ENCODE assay signal across 28 cellular contexts in genomic region chr15:40498891-40499290, GRCh38.
"Had no signal": no experiment of that assay in that cellular context is flagged by ENCODE, and none has a peak within 500 bp of the region (broad histone marks: within the 10 kb centered on the region; RNA-seq: fewer than 3 reads in every experiment).

No MANE protein-coding gene starts in this region.

- H3K27me3 Mint-ChIP-seq: activated naive CD4-positive, alpha-beta T cell treated with anti-CD3 and anti-CD28 coated beads, Interleukin-2, amount 50 U/mL, for 24 hours had no signal

- H3K4me3 Mint-ChIP-seq: activated B cell treated with CpG ODN at 0.5 μM for 24 hours; activated CD4-positive, alpha-beta T cell treated with anti-CD3 and anti-CD28 coated beads, Interleukin-2, amount 10 ng/mL, durations not matched to agents 24 days and 14 days; activated CD8-positive, alpha-beta memory T cell treated with anti-CD3 and anti-CD28 coated beads, Interleukin-2, amount 10 ng/mL, durations not matched to agents 7 days and 5 days; activated naive CD4-positive, alpha-beta T cell treated with anti-CD3 and anti-CD28 coated beads, Interleukin-2, amount 50 U/mL, for 24 hours; activated T-cell treated with anti-CD3 and anti-CD28 coated beads, Interleukin-2, amount 50 U/mL, for 24 hours; activated T-helper 1 cell treated with anti-CD3 and anti-CD28 coated beads, Interleukin-12 subunit alpha, Interleukin-12 subunit beta, Interleukin-2, Interleukin-4 antibody, amounts not matched to agents 30 ng/mL and 10 ng/mL and 1 ng/mL, durations not matched to agents 14 hours and 24 hours and 36 hours; T-helper 1 cell treated with Interleukin-12 subunit alpha and Interleukin-12 subunit beta and Interleukin-4 antibody, amounts not matched to agents 30 μg/mL and 1 μg/mL, for 36 hours had no signal

- H3K36me3 ChIP-seq: SJSA1 had no signal

- FAIRE-seq: colon, RCC 7860 had no signal

- H3K4me1 Mint-ChIP-seq: activated B cell treated with CpG ODN at 0.5 μM for 24 hours had no signal

- H3K9me3 Mint-ChIP-seq: activated B cell treated with CpG ODN at 0.5 μM for 24 hours; activated CD4-positive, alpha-beta T cell treated with anti-CD3 and anti-CD28 coated beads, Interleukin-2, amount 10 ng/mL, durations not matched to agents 24 days and 14 days; activated naive CD4-positive, alpha-beta T cell treated with anti-CD3 and anti-CD28 coated beads, Interleukin-2, amount 50 U/mL, for 24 hours; activated T-helper 1 cell treated with anti-CD3 and anti-CD28 coated beads, Interleukin-12 subunit alpha, Interleukin-12 subunit beta, Interleukin-2, Interleukin-4 antibody, amounts not matched to agents 30 ng/mL and 10 ng/mL and 1 ng/mL, durations not matched to agents 14 hours and 24 hours and 36 hours; T-helper 1 cell treated with Interleukin-12 subunit alpha and Interleukin-12 subunit beta and Interleukin-4 antibody, amounts not matched to agents 30 μg/mL and 1 μg/mL, for 36 hours had no signal

- ATAC-seq: activated CD8-positive, alpha-beta memory T cell treated with anti-CD3 and anti-CD28 coated beads, Interleukin-2, amount 10 ng/mL, durations not matched to agents 7 days and 5 days; body of pancreas had no signal

- H3K9me3 ChIP-seq: body of pancreas, SJSA1 had no signal

- H3K27ac Mint-ChIP-seq: activated B cell treated with CpG ODN at 0.5 μM for 24 hours; activated CD8-positive, alpha-beta memory T cell treated with anti-CD3 and anti-CD28 coated beads, Interleukin-2, amount 10 ng/mL, durations not matched to agents 7 days and 5 days; activated naive CD4-positive, alpha-beta T cell treated with anti-CD3 and anti-CD28 coated beads, Interleukin-2, amount 50 U/mL, for 24 hours; activated T-cell treated with anti-CD3 and anti-CD28 coated beads, Interleukin-2, amount 50 U/mL, for 24 hours; activated T-helper 1 cell treated with anti-CD3 and anti-CD28 coated beads, Interleukin-12 subunit alpha, Interleukin-12 subunit beta, Interleukin-2, Interleukin-4 antibody, amounts not matched to agents 30 ng/mL and 10 ng/mL and 1 ng/mL, durations not matched to agents 14 hours and 24 hours and 36 hours; T-helper 1 cell treated with Interleukin-12 subunit alpha and Interleukin-12 subunit beta and Interleukin-4 antibody, amounts not matched to agents 30 μg/mL and 1 μg/mL, for 36 hours had no signal

- H3K36me3 Mint-ChIP-seq: activated CD8-positive, alpha-beta memory T cell treated with anti-CD3 and anti-CD28 coated beads, Interleukin-2, amount 10 ng/mL, durations not matched to agents 7 days and 5 days; activated naive CD4-positive, alpha-beta T cell treated with anti-CD3 and anti-CD28 coated beads, Interleukin-2, amount 50 U/mL, for 24 hours had no signal

- H3K27me3 ChIP-seq: body of pancreas had no signal

- H3K4me1 ChIP-seq: body of pancreas had no signal

- H3K27ac ChIP-seq: body of pancreas, SJSA1 had no signal

- H3K4me3 ChIP-seq: body of pancreas, SJSA1 had no signal

- DNase-seq: activated B cell treated with CpG ODN at 0.5 μM for 24 hours; activated CD4-positive, alpha-beta T cell treated with anti-CD3 and anti-CD28 coated beads for 1 hour; activated CD4-positive, alpha-beta T cell treated with anti-CD3 and anti-CD28 coated beads, Interleukin-2, amount 10 ng/mL, durations not matched to agents 24 days and 14 days; activated CD4-positive, alpha-beta T cell treated with anti-CD3 and anti-CD28 coated beads, Interleukin-2, amount 50 U/mL, for 48 hours; activated CD8-positive, alpha-beta memory T cell treated with anti-CD3 and anti-CD28 coated beads, Interleukin-2, amount 10 ng/mL, durations not matched to agents 7 days and 5 days; activated effector memory CD4-positive, alpha-beta T cell treated with Interleukin-2 at 50 U/mL for 16 hours; activated naive CD4-positive, alpha-beta T cell; activated T-cell treated with anti-CD3 and anti-CD28 coated beads, Interleukin-2, amount 50 U/mL, for 24 hours; aorta; body of pancreas; cerebellar nuclear complex; Kasumi-1; MV-4-11; NCI-H1105; NCI-H1436; NCI-H1694 treated with DMSO at 0.1 percent for 48 hours; NCI-H2081; NCI-H510A treated with DMSO at 0.1 percent for 48 hours; NCI-H69; NK-92 treated with Interleukin-12 subunit alpha and Interleukin-12 subunit beta, amount 100 ng/mL, for 24 hours; SHP77; T-helper 9 cell had no signal
